Comparison of ENCODE assay signal across 8 cellular contexts in the genomic region with DNA sequence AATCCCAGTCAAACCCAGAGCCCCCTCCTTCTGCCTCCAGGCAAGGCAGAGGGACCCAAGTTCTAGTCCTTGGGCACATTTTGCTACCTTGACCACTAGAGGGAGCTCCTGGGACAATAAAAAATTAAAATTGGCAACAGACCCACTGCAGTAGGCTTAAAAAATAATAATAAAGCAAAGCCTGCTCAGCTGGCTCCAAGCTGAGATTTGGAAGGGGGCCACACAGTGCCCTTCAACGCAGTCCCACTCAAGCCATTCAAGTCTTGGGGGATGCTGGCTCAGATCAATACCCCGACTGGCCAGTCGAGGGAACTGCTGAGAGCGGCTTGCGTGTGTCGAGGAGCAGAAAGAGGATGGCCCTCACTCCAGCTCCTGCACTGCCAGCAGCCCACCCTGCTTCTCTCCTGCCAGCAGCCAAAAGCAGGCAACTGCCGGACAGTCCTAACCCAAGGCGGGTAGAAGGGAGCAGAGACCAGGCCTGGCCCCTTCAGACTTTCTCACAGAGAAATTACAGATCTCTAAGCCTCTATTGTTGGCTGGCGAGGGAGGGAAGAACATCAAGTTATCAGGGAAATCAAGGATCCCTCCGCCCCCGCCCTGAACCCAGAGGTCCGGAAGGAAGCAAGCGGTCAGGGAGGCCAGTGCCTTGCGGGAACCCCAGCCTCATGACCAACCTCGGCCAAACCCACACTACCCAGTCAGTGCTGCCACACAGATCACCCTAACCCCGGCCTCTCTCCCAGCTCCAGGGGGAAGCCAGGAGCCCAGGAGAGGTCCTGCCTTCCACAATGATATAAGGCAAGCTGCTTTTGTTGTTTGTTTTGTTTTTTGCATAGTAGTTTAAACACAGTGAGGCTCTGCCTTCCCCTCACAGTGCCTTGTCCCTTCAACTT. TPM values are rescaled to one million over a fixed set of nuclear protein-coding genes. Genes with fewer than 3 reads are reported as not detected.
A peak's percentile ranks its signal among the peaks of the same experiment; 100 is the strongest.
DNase-seq lines count a peak whose midpoint lies in the region; ATAC-seq and TF ChIP-seq lines count a peak whose summit lies in the region.

No MANE protein-coding gene starts in this region.

- H3K27ac ChIP-seq in right cardiac atrium (ENCODE audit: low read length) (peak overlapping the region; percentile 76), sigmoid colon (peak overlapping the region; percentile 67 to 76 (median 71))

- peaks cover 6% of the 10 kb centered on the region for H3K36me3 Mint-ChIP-seq in T-helper 17 cell (ENCODE audit: low read depth)

- no peaks in the 10 kb centered on the region for H3K9me2 ChIP-seq in Loucy (replicated peaks; ENCODE audit: low read depth, low read length)

- H3K27me3 ChIP-seq in Loucy (ENCODE audit: insufficient read depth, low read length, poor library complexity, severe bottlenecking), result no peaks in the 10 kb centered on the region
- H3K27me3 ChIP-seq in right cardiac atrium (ENCODE audit: control insufficient read depth, insufficient read depth), result no peaks in the 10 kb centered on the region
- no peaks in the 10 kb centered on the region for H3K27me3 ChIP-seq in sigmoid colon

- H3K4me1 ChIP-seq in Loucy (ENCODE audit: insufficient read depth, low read length, poor library complexity, severe bottlenecking) (peaks cover 39% of the 10 kb centered on the region), right cardiac atrium (ENCODE audit: control insufficient read depth, insufficient read depth, low read length) (peaks cover 2% of the 10 kb centered on the region), sigmoid colon (peaks cover 0 to 27% (median 23%) of the 10 kb centered on the region in 4 donors)

- no peak for TF ChIP-seq POLR2A in sigmoid colon (IDR thresholded peaks at IDR 0.05)

- H3K4me3 ChIP-seq in Loucy (ENCODE audit: low read length, poor library complexity, severe bottlenecking) (peak overlapping the region; percentile 65), right cardiac atrium (ENCODE audit: low read length) (no peak overlapping the region), sigmoid colon (no peak overlapping the region)

- H3K27ac Mint-ChIP-seq in T-helper 17 cell, result peak overlapping the region; percentile 79

- WGBS in right cardiac atrium, result 27% methylated on average over 16 of the region's 16 CpGs
- 59 to 70% methylated on average over 16 of the region's 16 CpGs for WGBS in sigmoid colon, 2 donors

- peak; percentile 50 for DNase-seq in DMS53 treated with DMSO at 0.1 percent for 48 hours (lab: John Stamatoyannopoulos, UW; ENCODE audit: unreplicated experiment)
- DNase-seq in T-helper 17 cell, result peak in 2 of 3 donors; percentile 27 to 58
- DNase-seq in anterior cingulate cortex (lab: John Stamatoyannopoulos, UW), result peak in 55 of 58 donors; percentile 14 to 83 (median 57)
- DNase-seq in right cardiac atrium, result peak; percentile 71 to 83 (median 82)
- peak; percentile 83 for DNase-seq in sigmoid colon
- DNase-seq in GOT3 (lab: John Stamatoyannopoulos, UW), result no peak

- H3K36me3 ChIP-seq in Loucy (ENCODE audit: insufficient read depth, low read length) (peaks cover 29% of the 10 kb centered on the region; the same call in 1 of the 2 replicates), sigmoid colon (peaks cover 12 to 53% (median 34%) of the 10 kb centered on the region in 4 donors)

- TF ChIP-seq EP300 in sigmoid colon (IDR thresholded peaks at IDR 0.05), result no peak

- H4K20me1 ChIP-seq in Loucy (ENCODE audit: insufficient read depth, low read length, poor library complexity, severe bottlenecking), result no peaks in the 10 kb centered on the region

- peak overlapping the region; percentile 83 for H3K9ac ChIP-seq in Loucy (ENCODE audit: low read depth, low read length, poor library complexity, severe bottlenecking)

- no peak overlapping the region for H3K4me3 Mint-ChIP-seq in T-helper 17 cell

- H3F3A ChIP-seq in Loucy (ENCODE audit: low read depth), result peaks cover 10% of the 10 kb centered on the region

- no peak overlapping the region for H2AFZ ChIP-seq in Loucy (ENCODE audit: low read length)

- intact Hi-C loops in right cardiac atrium (cut with DNase I), result loop anchor here (2.0 to 5.0 kb wide), 4 partner anchors 50 to 190 kb away; a partner anchor contains a TSS
- intact Hi-C loops in sigmoid colon (cut with DNase I), result loop anchor here (2.0 to 10.0 kb wide), 5 partner anchors 66 to 338 kb away; a partner anchor contains a TSS

- H3K79me2 ChIP-seq in Loucy (ENCODE audit: insufficient read depth, low read length), result no peaks in the 10 kb centered on the region

- H3K9me3 ChIP-seq in Loucy (ENCODE audit: insufficient read depth, low read depth, low read length) (no peaks in the 10 kb centered on the region), T-helper 17 cell (ENCODE audit: control insufficient read depth, low read length, poor library complexity, severe bottlenecking) (no peaks in the 10 kb centered on the region), right cardiac atrium (ENCODE audit: control insufficient read depth, low read length) (no peaks in the 10 kb centered on the region), sigmoid colon (no peaks in the 10 kb centered on the region)

- H3K27me3 Mint-ChIP-seq in T-helper 17 cell, result no peaks in the 10 kb centered on the region

- peak overlapping the region; percentile 72 for H3K4me2 ChIP-seq in Loucy (ENCODE audit: low read depth, low read length, poor library complexity, severe bottlenecking)

- peaks cover 24% of the 10 kb centered on the region for H3K4me1 Mint-ChIP-seq in T-helper 17 cell

- TF ChIP-seq CTCF in Loucy (conservative IDR thresholded peaks at IDR 0.05; ENCODE audit: low read length) (peak; percentile 100), sigmoid colon (IDR thresholded peaks at IDR 0.05) (peak; percentile 66 to 92 (median 88))

- ATAC-seq in T-helper 17 cell (no peak), right cardiac atrium (peak; percentile 20 to 63), HG03045 (IDR thresholded peaks at IDR 0.05; ENCODE audit: unreplicated experiment) (no peak)

RNA-seq across cellular contexts. Expression of a gene that starts 4.9 kb away (rescaled TPM):
- total RNA-seq in T-helper 17 cell (1 to 10 TPM; 1.1 to 1.2 TPM), right cardiac atrium (10 to 100 TPM; 22.2 to 35.5 (median 27.1) TPM), sigmoid colon (10 to 100 TPM in 1 of 4 donors, 1 to 10 TPM in 3; 6.7 to 12.8 (median 8.4) TPM)
- polyA plus RNA-seq in right cardiac atrium (23.6 TPM), sigmoid colon (10 to 100 TPM in 1 of 3 donors, 1 to 10 TPM in 2; 2.4 to 11.0 (median 3.7) TPM)

RNA-seq across cellular contexts. Expression of a gene that starts 47.8 kb away (rescaled TPM):
- total RNA-seq in T-helper 17 cell (not detected), right cardiac atrium (not detected), sigmoid colon (not detected)
- polyA plus RNA-seq in right cardiac atrium (not detected), sigmoid colon (not detected)

RNA-seq across cellular contexts. Expression of a gene that starts 49.2 kb away (rescaled TPM):
- 100 to 1,000 TPM in 1 of 2 donors, 10 to 100 TPM in 1; 99.8 to 119 TPM for total RNA-seq in T-helper 17 cell
- total RNA-seq in right cardiac atrium, result 10 to 100 TPM in 1 of 4 donors, 1 to 10 TPM in 3; 6.7 to 12.7 (median 8.1) TPM
- polyA plus RNA-seq in right cardiac atrium, result 5.0 TPM
- 10 to 100 TPM in 2 of 4 donors, 1 to 10 TPM in 2; 7.5 to 35.0 (median 13.8) TPM for total RNA-seq in sigmoid colon
- 1 to 10 TPM; 1.2 to 8.6 (median 7.2) TPM for polyA plus RNA-seq in sigmoid colon

Comparison
In these comparisons a context has a peak if more than half of its experiments do, and no peak if none do; other contexts are left out.
1. ATAC-seq: peak in right cardiac atrium (2 of 2); none in T-helper 17 cell (single experiment) and HG03045 (single experiment).